Comparison of ENCODE assay signal across 10 cellular contexts in the genomic region with DNA sequence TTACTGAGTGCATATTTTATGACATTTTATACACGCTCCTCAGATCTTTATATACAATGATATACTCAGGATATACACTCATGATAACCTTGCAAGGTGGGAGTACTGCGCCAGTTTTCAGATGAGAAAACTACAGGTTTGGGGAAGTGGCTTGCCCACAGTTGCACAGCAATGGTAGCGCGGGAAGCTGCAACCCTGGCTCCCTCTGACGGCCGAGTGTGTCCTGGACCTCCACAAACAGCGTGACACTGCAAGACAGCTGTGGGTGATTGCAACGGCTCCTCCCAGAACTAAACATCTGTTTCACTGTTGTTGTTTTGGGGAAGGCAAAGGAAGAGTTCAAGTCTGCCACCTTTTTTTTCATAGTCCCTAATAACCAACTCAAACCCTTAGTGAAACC. TPM values are rescaled to one million over a fixed set of nuclear protein-coding genes. Genes with fewer than 3 reads are reported as not detected.
DNase-seq lines count a peak whose midpoint lies in the region; ATAC-seq and TF ChIP-seq lines count a peak whose summit lies in the region.
"Had no signal": no experiment of that assay in that cellular context is flagged by ENCODE, and none has a peak within 500 bp of the region (broad histone marks: within the 10 kb centered on the region; RNA-seq: fewer than 3 reads in every experiment).

No MANE protein-coding gene starts in this region.

- no peak for TF ChIP-seq POLR2A in erythroblast (IDR thresholded peaks at IDR 0.05; ENCODE audit: low read length)

- no peaks in the 10 kb centered on the region for H3K9me3 Mint-ChIP-seq in CD4-positive, alpha-beta memory T cell
- H3K9me3 Mint-ChIP-seq: activated T-cell treated with anti-CD3 and anti-CD28 coated beads, Interleukin-2, amount 50 U/mL, for 24 hours had no signal

- POLR2A ChIA-PET in CD4-positive, alpha-beta memory T cell (lab: Charles Lee; ENCODE audit: partially characterized antibody), result no interaction called here

- H3K36me3 ChIP-seq in CD4-positive, alpha-beta memory T cell (ENCODE audit: insufficient read depth, low read length), result no peaks in the 10 kb centered on the region

- no peak for ATAC-seq in GM21360 (IDR thresholded peaks at IDR 0.05; ENCODE audit: unreplicated experiment)

- H3K27ac ChIP-seq in HL-60 (replicated peaks), result no peak overlapping the region
- H3K27ac ChIP-seq in CD4-positive, alpha-beta memory T cell (ENCODE audit: low read depth, low read length), result no peak overlapping the region

- H3K9me3 ChIP-seq in CD4-positive, alpha-beta memory T cell (ENCODE audit: control insufficient read depth in 1 of 2, low read length in 2 of 2), result no peaks in the 10 kb centered on the region

- H3K27ac Mint-ChIP-seq in CD4-positive, alpha-beta memory T cell, result no peak overlapping the region
- H3K27ac Mint-ChIP-seq: activated T-cell treated with anti-CD3 and anti-CD28 coated beads, Interleukin-2, amount 50 U/mL, for 24 hours had no signal

- no peaks in the 10 kb centered on the region for H3K27me3 Mint-ChIP-seq in CD4-positive, alpha-beta memory T cell
- H3K27me3 Mint-ChIP-seq: activated T-cell treated with anti-CD3 and anti-CD28 coated beads, Interleukin-2, amount 50 U/mL, for 24 hours had no signal

- H3K36me3 Mint-ChIP-seq in CD4-positive, alpha-beta memory T cell, result peaks cover 33 to 47% of the 10 kb centered on the region in 2 donors

- intact Hi-C loops in CD4-positive, alpha-beta memory T cell (cut with micrococcal nuclease), result no loop called here

- H3K4me1 ChIP-seq in CD4-positive, alpha-beta memory T cell (ENCODE audit: insufficient read depth, low read length), result peaks cover 4% of the 10 kb centered on the region

- H3K4me3 Mint-ChIP-seq in CD4-positive, alpha-beta memory T cell, result no peak overlapping the region
- H3K4me3 Mint-ChIP-seq: activated T-cell treated with anti-CD3 and anti-CD28 coated beads, Interleukin-2, amount 50 U/mL, for 24 hours had no signal

- no peaks in the 10 kb centered on the region for H3K27me3 ChIP-seq in HL-60 (ENCODE audit: insufficient read depth, poor library complexity, severe bottlenecking)
- no peaks in the 10 kb centered on the region for H3K27me3 ChIP-seq in CD4-positive, alpha-beta memory T cell (ENCODE audit: insufficient read depth, low read length)

- peaks cover 23 to 47% (median 31%) of the 10 kb centered on the region in 4 donors for H3K4me1 Mint-ChIP-seq in CD4-positive, alpha-beta memory T cell

- no peak for DNase-seq in AG09319 (ENCODE audit: extremely low read depth, low read depth)
- peak; percentile 75 to 95 for DNase-seq in HL-60 (ENCODE audit: low read depth in 1 of 2, low spot score in 1 of 2)
- peak; percentile 84 to 88 for DNase-seq in erythroblast (lab: John Stamatoyannopoulos, UW)
- DNase-seq in midbrain (lab: John Stamatoyannopoulos, UW), result peak; percentile 11
- DNase-seq in mucosa of gallbladder (ENCODE audit: low spot score), result no peak
- no peak for DNase-seq in NCI-H2227 treated with DMSO at 0.1 percent for 48 hours (lab: John Stamatoyannopoulos, UW)
- no peak for DNase-seq in CD4-positive, alpha-beta memory T cell
- DNase-seq: activated T-cell treated with anti-CD3 and anti-CD28 coated beads, Interleukin-2, amount 50 U/mL, for 24 hours; HCEC 1CT had no signal

- TF ChIP-seq CTCF in AG09319 (IDR thresholded peaks at IDR 0.05; ENCODE audit: low read depth, low read length) (peak; percentile 52), HL-60 (IDR thresholded peaks at IDR 0.05; ENCODE audit: insufficient read depth, low read length) (peak; percentile 47)

- CTCF ChIA-PET in CD4-positive, alpha-beta memory T cell (lab: Charles Lee; ENCODE audit: partially characterized antibody), result no interaction called here

- H3K4me3 ChIP-seq in HL-60 (replicated peaks; ENCODE audit: insufficient read depth, low read length), result no peak overlapping the region
- no peak overlapping the region for H3K4me3 ChIP-seq in CD4-positive, alpha-beta memory T cell (ENCODE audit: low read length in 2 of 2)

RNA-seq across cellular contexts. Expression of a gene that starts 47.0 kb away (rescaled TPM):
- 182 TPM for total RNA-seq in mucosa of gallbladder
- 10 to 100 TPM; 54.5 to 55.0 TPM for total RNA-seq in CD4-positive, alpha-beta memory T cell
- 10 to 100 TPM; 24.6 to 35.9 TPM for polyA plus RNA-seq in CD4-positive, alpha-beta memory T cell

Comparison
In these comparisons a context has a peak if more than half of its experiments do, and no peak if none do; other contexts are left out.
1. DNase-seq: peak in HL-60 (2 of 2), erythroblast (2 of 2) and midbrain (single experiment); none in AG09319 (single experiment), mucosa of gallbladder (single experiment), NCI-H2227 treated with DMSO at 0.1 percent for 48 hours (single experiment) and CD4-positive, alpha-beta memory T cell (0 of 5).